Comparison of ENCODE assay signal across 10 cellular contexts in genomic region chr11:134098566-134099184, GRCh38. TPM values are rescaled to one million over a fixed set of nuclear protein-coding genes. Genes with fewer than 3 reads are reported as not detected.
DNase-seq lines count a peak whose midpoint lies in the region; ATAC-seq, FAIRE-seq and TF ChIP-seq lines count a peak whose summit lies in the region.
"Had no signal": no experiment of that assay in that cellular context is flagged by ENCODE, and none has a peak within 500 bp of the region (broad histone marks: within the 10 kb centered on the region; RNA-seq: fewer than 3 reads in every experiment).

No MANE protein-coding gene starts in this region.

- no peaks in the 10 kb centered on the region for H3K9me3 ChIP-seq in RWPE2 (ENCODE audit: severe bottlenecking)
- H3K9me3 ChIP-seq in keratinocyte (ENCODE audit: control insufficient read depth, low read depth, low read length), result no peaks in the 10 kb centered on the region

- H3K36me3 Mint-ChIP-seq in GM23338 (ENCODE audit: low read depth), result peaks cover 25% of the 10 kb centered on the region

- H3K27ac Mint-ChIP-seq in GM23338, result no peak overlapping the region
- H3K27ac Mint-ChIP-seq: activated naive CD4-positive, alpha-beta T cell treated with anti-CD3 and anti-CD28 coated beads, Interleukin-2, amount 50 U/mL, for 24 hours had no signal

- H3K9ac ChIP-seq in keratinocyte (ENCODE audit: control insufficient read depth, extremely low read depth, insufficient read depth, low read length), result no peak overlapping the region

- no peaks in the 10 kb centered on the region for H3K27me3 ChIP-seq in GM23338 (ENCODE audit: insufficient read depth)
- no peaks in the 10 kb centered on the region for H3K27me3 ChIP-seq in RWPE2 (ENCODE audit: insufficient read depth, poor library complexity, severe bottlenecking)
- H3K27me3 ChIP-seq in keratinocyte (ENCODE audit: control insufficient read depth, extremely low read depth, insufficient read depth, low read length), result no peaks in the 10 kb centered on the region

- H3K9me3 Mint-ChIP-seq in GM23338, result peaks cover 19% of the 10 kb centered on the region
- H3K9me3 Mint-ChIP-seq: activated naive CD4-positive, alpha-beta T cell treated with anti-CD3 and anti-CD28 coated beads, Interleukin-2, amount 50 U/mL, for 24 hours had no signal

- peak; percentile 64 to 76 for TF ChIP-seq CTCF in GM23338 (conservative IDR thresholded peaks at IDR 0.05; ENCODE audit: low read depth in 2 of 2)
- TF ChIP-seq CTCF in RWPE2 (IDR thresholded peaks at IDR 0.05; ENCODE audit: poor library complexity, severe bottlenecking), result peak; percentile 55
- TF ChIP-seq CTCF in keratinocyte (optimal IDR thresholded peaks at IDR 0.05 in 1 of 3, IDR thresholded peaks at IDR 0.05 in 1 of 3, conservative IDR thresholded peaks at IDR 0.05 in 1 of 3; ENCODE audit: extremely low read depth in 1 of 3, insufficient read depth in 2 of 3, low read length in 3 of 3), result peak; percentile 32 to 65 (median 50)

- H2AFZ ChIP-seq in GM23338 (no peak overlapping the region), keratinocyte (ENCODE audit: control insufficient read depth, low read length) (no peak overlapping the region)

- peaks cover 13% of the 10 kb centered on the region; the same call in 2 of the 3 replicates for H3K4me1 Mint-ChIP-seq in GM23338

- peak; percentile 41 for DNase-seq in D341Med (ENCODE audit: low spot score)
- peak; percentile 64 for DNase-seq in GM23338 (ENCODE audit: low spot score)
- no peak for DNase-seq in RWPE2 (ENCODE audit: low spot score)
- DNase-seq in keratinocyte (ENCODE audit: low read depth, low spot score), result no peak
- no peak for DNase-seq in activated naive CD4-positive, alpha-beta T cell treated with Interleukin-2 at 50 U/mL for 16 hours
- no peak for DNase-seq in medulla oblongata (ENCODE audit: extremely low spot score)
- DNase-seq: substantia nigra had no signal

- H3K9me1 ChIP-seq in keratinocyte (ENCODE audit: control insufficient read depth, extremely low read depth, insufficient read depth, low read length), result no peaks in the 10 kb centered on the region

- H3K27me3 Mint-ChIP-seq in GM23338 (ENCODE audit: insufficient read depth, low read depth, poor library complexity), result peaks cover 2% of the 10 kb centered on the region
- H3K27me3 Mint-ChIP-seq: activated naive CD4-positive, alpha-beta T cell treated with anti-CD3 and anti-CD28 coated beads, Interleukin-2, amount 50 U/mL, for 24 hours had no signal

- H3K36me3 ChIP-seq in GM23338 (ENCODE audit: insufficient read depth) (no peaks in the 10 kb centered on the region), RWPE2 (ENCODE audit: low read depth) (no peaks in the 10 kb centered on the region), keratinocyte (ENCODE audit: control insufficient read depth in 2 of 2, extremely low read depth in 1 of 2, insufficient read depth in 2 of 2, low read length in 2 of 2) (no peaks in the 10 kb centered on the region)

- no peak overlapping the region for H3K4me2 ChIP-seq in GM23338
- no peak overlapping the region for H3K4me2 ChIP-seq in keratinocyte (ENCODE audit: control insufficient read depth, extremely low read depth, insufficient read depth, low read depth, low read length)

- ATAC-seq in GM23338 (peak; percentile 99), RWPE2 (ENCODE audit: low read depth) (peak; percentile 79), GM21619 (IDR thresholded peaks at IDR 0.05; ENCODE audit: unreplicated experiment) (no peak), HG03354 (IDR thresholded peaks at IDR 0.05; ENCODE audit: poor library complexity, severe bottlenecking, unreplicated experiment) (no peak)

- dilution Hi-C loops in keratinocyte (cut with MboI; ENCODE audit: extremely low pct_ligation_motif_present, low sequenced_read_pairs), result no loop called here

- no peak overlapping the region for H3K4me3 Mint-ChIP-seq in GM23338
- H3K4me3 Mint-ChIP-seq: activated naive CD4-positive, alpha-beta T cell treated with anti-CD3 and anti-CD28 coated beads, Interleukin-2, amount 50 U/mL, for 24 hours had no signal

- peaks cover 41% of the 10 kb centered on the region for H3K79me2 ChIP-seq in GM23338 (replicated peaks; ENCODE audit: insufficient read depth)
- no peaks in the 10 kb centered on the region for H3K79me2 ChIP-seq in keratinocyte (ENCODE audit: control insufficient read depth, insufficient read depth, low read length)

- H3K4me1 ChIP-seq in GM23338 (ENCODE audit: insufficient read depth) (peaks cover 13% of the 10 kb centered on the region), RWPE2 (ENCODE audit: insufficient read depth, poor library complexity, severe bottlenecking) (no peaks in the 10 kb centered on the region), keratinocyte (ENCODE audit: control insufficient read depth, extremely low read depth, insufficient read depth, low read length) (no peaks in the 10 kb centered on the region)

- no peaks in the 10 kb centered on the region for H3K9me2 ChIP-seq in GM23338 (ENCODE audit: insufficient read depth)

- no peak overlapping the region for H3K27ac ChIP-seq in GM23338 (ENCODE audit: low read depth)
- H3K27ac ChIP-seq in RWPE2 (ENCODE audit: poor library complexity, severe bottlenecking), result no peak overlapping the region
- H3K27ac ChIP-seq in keratinocyte (ENCODE audit: control insufficient read depth, insufficient read depth, low read length), result no peak overlapping the region

- no peaks in the 10 kb centered on the region; the same call in 1 of the 2 replicates for H4K20me1 ChIP-seq in GM23338 (replicated peaks; ENCODE audit: insufficient read depth)
- H4K20me1 ChIP-seq in keratinocyte (ENCODE audit: control insufficient read depth, extremely low read depth, insufficient read depth, low read length), result no peaks in the 10 kb centered on the region

- no peak overlapping the region for H3K4me3 ChIP-seq in GM23338
- no peak overlapping the region for H3K4me3 ChIP-seq in RWPE2 (ENCODE audit: severe bottlenecking)
- H3K4me3 ChIP-seq in keratinocyte (ENCODE audit: control insufficient read depth in 2 of 3, extremely low read depth in 1 of 3, insufficient read depth in 2 of 3, low read depth in 1 of 3, low read length in 3 of 3), result no peak overlapping the region

- no peaks in the 10 kb centered on the region for H3F3A ChIP-seq in GM23338 (replicated peaks; ENCODE audit: low read depth)

- FAIRE-seq in keratinocyte (lab: Jason Lieb, UNC), result peak; percentile 71

TF ChIP-seq in GM23338, 12 proteins besides CTCF, POLR2A, EP300 and RAD21 (continues in another document):
- TF ChIP-seq STAT1 (IDR thresholded peaks at IDR 0.05; ENCODE audit: unreplicated experiment), result no peak
- TF ChIP-seq ZNF331 (CRISPR knock-in tag; IDR thresholded peaks at IDR 0.05; ENCODE audit: low read depth), result no peak

RNA-seq across cellular contexts. Expression of gene JAM3, which starts 29.8 kb away (rescaled TPM):
- 41.5 and 44.8 TPM in 2 replicates for total RNA-seq in GM23338 (2014; rRNA removed; shearing (Covaris generic))
- polyA plus RNA-seq in GM23338 (2016; fragmentation: Nextera tagmentation; extraction: Ambion mirVana) (13.1 and 14.1 TPM in 2 replicates), keratinocyte (5.5 to 17.0 TPM (median 11.4 TPM) in 3 replicates)
- 5.6 TPM for polyA plus RNA-seq in keratinocyte (2011; ENCODE audit: low read depth)
- polyA plus RNA-seq in keratinocyte (2011; cell fraction: cytosol; rRNA removed), result 9.6 and 11.3 TPM in 2 replicates
- polyA plus RNA-seq in keratinocyte (2011; cell fraction: nucleus; rRNA removed), result 25.5 and 27.8 TPM in 2 replicates
- 2.6 and 13.3 TPM in 2 replicates for polyA plus RNA-seq in keratinocyte (2012; ENCODE audit: low replicate concordance)
- 5.7 to 14.7 TPM (median 11.8 TPM) in 3 replicates for polyA minus RNA-seq in keratinocyte
- polyA minus RNA-seq in keratinocyte (2011; cell fraction: cytosol; rRNA and poly(A)+ RNA removed), result 8.8 TPM
- polyA minus RNA-seq in keratinocyte (2011; cell fraction: nucleus; rRNA and poly(A)+ RNA removed), result 9.9 and 19.9 TPM in 2 replicates

Comparison
In these comparisons a context has a peak if more than half of its experiments do, and no peak if none do; other contexts are left out.
1. DNase-seq: peak in D341Med (single experiment) and GM23338 (single experiment); none in RWPE2 (single experiment), keratinocyte (single experiment), activated naive CD4-positive, alpha-beta T cell treated with Interleukin-2 at 50 U/mL for 16 hours (single experiment) and medulla oblongata (single experiment).
2. ATAC-seq: peak in GM23338 (single experiment) and RWPE2 (single experiment); none in GM21619 (single experiment) and HG03354 (single experiment).
3. Peak in every context shown above with its lines, with median percentiles within 50 percentile points of each other: CTCF ChIP-seq.